ENCODE assay signal across 8 cellular contexts in the genomic region with DNA sequence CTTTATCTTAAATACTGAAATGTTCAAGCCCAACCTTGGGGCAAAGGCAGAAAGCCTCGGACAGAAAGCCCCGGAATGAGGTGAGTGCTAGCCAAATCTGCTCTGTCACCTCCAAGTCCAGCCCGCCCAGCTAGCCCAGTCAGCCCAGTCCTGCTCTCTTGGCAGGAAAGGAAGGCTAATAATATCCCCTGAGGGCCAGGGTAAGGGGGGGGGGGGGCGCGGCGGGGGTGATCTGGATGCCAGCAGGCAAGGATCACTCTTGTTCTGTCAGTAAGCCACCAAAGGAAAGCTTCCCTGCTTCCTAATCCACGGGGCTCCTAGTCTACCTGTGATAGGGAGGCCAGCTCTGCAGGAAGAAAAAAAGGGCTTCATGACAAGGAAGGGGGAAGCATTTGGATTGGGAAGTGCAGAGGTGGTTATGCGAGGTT. TPM values are rescaled to one million over a fixed set of nuclear protein-coding genes. Genes with fewer than 3 reads are reported as not detected.
A peak's percentile ranks its signal among the peaks of the same experiment; 100 is the strongest.
DNase-seq lines count a peak whose midpoint lies in the region; ATAC-seq and TF ChIP-seq lines count a peak whose summit lies in the region.

No MANE protein-coding gene starts in this region.

- peaks cover 0 to 3% (median 0%) of the 10 kb centered on the region in 11 donors for H3K9me3 Mint-ChIP-seq in naive thymus-derived CD4-positive, alpha-beta T cell

- peak overlapping the region; percentile 70 for H3K27ac ChIP-seq in RWPE1
- peak overlapping the region; percentile 69 for H3K27ac ChIP-seq in naive thymus-derived CD4-positive, alpha-beta T cell (ENCODE audit: low read depth, low read length)

- CTCF ChIA-PET in RWPE1 (lab: Yijun Ruan, JAX), result interaction anchor here (1.0 to 1.2 kb wide), 4 partner anchors 10 to 119 kb away, joined by 3 to 5 read pairs (median 3); no protein-coding TSS in a partner anchor
- CTCF ChIA-PET in naive thymus-derived CD4-positive, alpha-beta T cell (lab: Charles Lee), result interaction anchor here (1.1 to 2.9 kb wide), 3 partner anchors 10 to 12 kb away, joined by 3 to 17 read pairs (median 4); no protein-coding TSS in a partner anchor

- H3K9me3 ChIP-seq in naive thymus-derived CD4-positive, alpha-beta T cell (ENCODE audit: control insufficient read depth in 2 of 3, low read length in 3 of 3), result no peaks in the 10 kb centered on the region

- no peaks in the 10 kb centered on the region for H3K27me3 ChIP-seq in naive thymus-derived CD4-positive, alpha-beta T cell (ENCODE audit: control insufficient read depth in 2 of 2, insufficient read depth in 2 of 2, low read length in 2 of 2)

- DNase-seq in NCI-H2171 treated with DMSO at 0.1 percent for 48 hours (lab: John Stamatoyannopoulos, UW) (peak; percentile 32), NCI-H2171 (lab: John Stamatoyannopoulos, UW) (no peak), RWPE1 (ENCODE audit: low spot score) (peak; percentile 74), epithelial cell of esophagus (ENCODE audit: low read depth) (peak; percentile 52), SHP77 treated with DMSO at 0.1 percent for 48 hours (lab: John Stamatoyannopoulos, UW) (no peak), DMS114 treated with DMSO at 0.1 percent for 48 hours (lab: John Stamatoyannopoulos, UW; ENCODE audit: unreplicated experiment) (no peak)
- DNase-seq in naive thymus-derived CD4-positive, alpha-beta T cell, result no peak

- peak overlapping the region; percentile 80 for H3K4me3 ChIP-seq in epithelial cell of esophagus (ENCODE audit: low read length)
- peak overlapping the region; percentile 93 for H3K4me3 ChIP-seq in naive thymus-derived CD4-positive, alpha-beta T cell (ENCODE audit: low read length)

- H3K4me3 Mint-ChIP-seq in naive thymus-derived CD4-positive, alpha-beta T cell, result peak overlapping the region; percentile 85 to 94 (median 90)

- intact Hi-C loops in naive thymus-derived CD4-positive, alpha-beta T cell (cut with micrococcal nuclease), result loop anchor here (5.0 kb wide), 2 partner anchors 82 to 97 kb away; a partner anchor contains a TSS

- TF ChIP-seq CTCF in RWPE1 (conservative IDR thresholded peaks at IDR 0.05; ENCODE audit: low read depth) (no peak), epithelial cell of esophagus (IDR thresholded peaks at IDR 0.05; ENCODE audit: insufficient read depth, low read depth, low read length, missing control alignments) (no peak)

- POLR2A ChIA-PET in RWPE1 (lab: Yijun Ruan, JAX; ENCODE audit: low non-redundant PET), result interaction anchor here (1.2 kb wide), 1 partner anchor 9 kb away, joined by 6 read pairs; no protein-coding TSS in a partner anchor
- POLR2A ChIA-PET in naive thymus-derived CD4-positive, alpha-beta T cell (lab: Charles Lee), result interaction anchor here (0.6 to 1.5 kb wide), 6 partner anchors 8 to 139 kb away, joined by 3 to 5 read pairs (median 4); a partner anchor contains a TSS

- H3K27ac Mint-ChIP-seq in naive thymus-derived CD4-positive, alpha-beta T cell, result peak overlapping the region in 7 of 9 donors; percentile 48 to 89 (median 84)

- peaks cover 0 to under 1% (median 0%) of the 10 kb centered on the region in 5 donors for H3K36me3 Mint-ChIP-seq in naive thymus-derived CD4-positive, alpha-beta T cell

- H3K27me3 Mint-ChIP-seq in naive thymus-derived CD4-positive, alpha-beta T cell, result no peaks in the 10 kb centered on the region

- H3K36me3 ChIP-seq in naive thymus-derived CD4-positive, alpha-beta T cell (ENCODE audit: control insufficient read depth in 2 of 3, insufficient read depth in 3 of 3, low read length in 3 of 3), result peaks cover 0 to 4% (median 0%) of the 10 kb centered on the region in 3 experiments

- peaks cover 20 to 44% (median 30%) of the 10 kb centered on the region in 7 donors for H3K4me1 Mint-ChIP-seq in naive thymus-derived CD4-positive, alpha-beta T cell

- no peak for ATAC-seq in naive thymus-derived CD4-positive, alpha-beta T cell
- no peak for ATAC-seq in HG03571 (IDR thresholded peaks at IDR 0.05; ENCODE audit: unreplicated experiment)

- H3K4me1 ChIP-seq in naive thymus-derived CD4-positive, alpha-beta T cell (ENCODE audit: control insufficient read depth in 2 of 2, insufficient read depth in 2 of 2, low read length in 2 of 2), result peaks cover 5 to 7% of the 10 kb centered on the region in 2 donors

RNA-seq across cellular contexts. Expression of a gene that starts 1.1 kb away (rescaled TPM):
- total RNA-seq in naive thymus-derived CD4-positive, alpha-beta T cell, result 10 to 100 TPM; 20.8 to 30.6 (median 28.9) TPM
- 10 to 100 TPM; 44.1 to 49.4 TPM for polyA plus RNA-seq in naive thymus-derived CD4-positive, alpha-beta T cell

RNA-seq across cellular contexts. Expression of a gene that starts 28.8 kb away (rescaled TPM):
- 10 to 100 TPM in 4 of 5 experiments, 1 to 10 TPM in 1; 9.2 to 27.5 (median 13.4) TPM for total RNA-seq in naive thymus-derived CD4-positive, alpha-beta T cell
- 10 to 100 TPM in 1 of 2 donors, 1 to 10 TPM in 1; 9.0 to 10.5 TPM for polyA plus RNA-seq in naive thymus-derived CD4-positive, alpha-beta T cell

Comparison
In these comparisons a context has a peak if more than half of its experiments do, and no peak if none do; other contexts are left out.
1. DNase-seq: peak in NCI-H2171 treated with DMSO at 0.1 percent for 48 hours (single experiment), RWPE1 (single experiment) and epithelial cell of esophagus (single experiment); none in NCI-H2171 (single experiment), naive thymus-derived CD4-positive, alpha-beta T cell (0 of 9), SHP77 treated with DMSO at 0.1 percent for 48 hours (single experiment) and DMS114 treated with DMSO at 0.1 percent for 48 hours (single experiment).